ENCODE assay signal across 8 cellular contexts in genomic region chr10:79027147-79028055, GRCh38. TPM values are rescaled to one million over a fixed set of nuclear protein-coding genes. Genes with fewer than 3 reads are reported as not detected.
DNase-seq lines count a peak whose midpoint lies in the region; ATAC-seq and TF ChIP-seq lines count a peak whose summit lies in the region.

No MANE protein-coding gene starts in this region.

- 80 to 86% (median 81%) methylated on average over 17 to 18 of the region's 18 CpGs for WGBS in psoas muscle, 3 donors

- H3K36me3 ChIP-seq in psoas muscle (ENCODE audit: insufficient read depth in 1 of 2, low read depth in 1 of 2) (no peaks in the 10 kb centered on the region), SJCRH30 (no peaks in the 10 kb centered on the region)

- no peak overlapping the region for H3K4me3 ChIP-seq in psoas muscle
- no peak overlapping the region for H3K4me3 ChIP-seq in SJCRH30

- no peak overlapping the region for H3K4me3 Mint-ChIP-seq in activated naive CD8-positive, alpha-beta T cell treated with anti-CD3 and anti-CD28 coated beads for 36 hours

- H3K9me3 Mint-ChIP-seq in activated naive CD8-positive, alpha-beta T cell treated with anti-CD3 and anti-CD28 coated beads for 36 hours, result no peaks in the 10 kb centered on the region

- H3K9me3 ChIP-seq in psoas muscle, result no peaks in the 10 kb centered on the region
- H3K9me3 ChIP-seq in SJCRH30 (replicated peaks), result no peaks in the 10 kb centered on the region

- DNase-seq in DMS79 (lab: John Stamatoyannopoulos, UW) (peak; percentile 4), NCI-H2196 (lab: John Stamatoyannopoulos, UW; ENCODE audit: unreplicated experiment) (peak; percentile 42), psoas muscle (peak; percentile 10 to 46), SJCRH30 (no peak)
- peak; percentile 44 for DNase-seq in activated naive CD8-positive, alpha-beta T cell treated with anti-CD3 and anti-CD28 coated beads for 36 hours
- no peak for DNase-seq in effector CD4-positive, alpha-beta T cell

- H3K27ac ChIP-seq in psoas muscle (no peak overlapping the region), SJCRH30 (no peak overlapping the region)

- intact Hi-C loops in psoas muscle (cut with DNase I), result loop anchor here in 1 of 2 donors (2.0 kb wide), 1 partner anchor 35 kb away; no protein-coding TSS in a partner anchor

- no peaks in the 10 kb centered on the region for H3K27me3 ChIP-seq in psoas muscle (ENCODE audit: insufficient read depth in 3 of 3, low read length in 2 of 3)
- H3K27me3 ChIP-seq in SJCRH30, result peaks cover 6% of the 10 kb centered on the region; the same call in 1 of the 2 replicates

- H3K27me3 Mint-ChIP-seq in activated naive CD8-positive, alpha-beta T cell treated with anti-CD3 and anti-CD28 coated beads for 36 hours, result no peaks in the 10 kb centered on the region

- no peak for ATAC-seq in psoas muscle
- ATAC-seq in esophagus mucosa, result no peak
- no peak for ATAC-seq in GM19328 (IDR thresholded peaks at IDR 0.05; ENCODE audit: unreplicated experiment)

- no peak overlapping the region for H3K27ac Mint-ChIP-seq in activated naive CD8-positive, alpha-beta T cell treated with anti-CD3 and anti-CD28 coated beads for 36 hours

- no peak for TF ChIP-seq CTCF in psoas muscle (IDR thresholded peaks at IDR 0.05)

- H3K4me1 ChIP-seq in psoas muscle (peaks cover 16% of the 10 kb centered on the region), SJCRH30 (peaks cover 5% of the 10 kb centered on the region)

- H3K4me1 Mint-ChIP-seq in activated naive CD8-positive, alpha-beta T cell treated with anti-CD3 and anti-CD28 coated beads for 36 hours, result peaks cover 31% of the 10 kb centered on the region

- H3K36me3 Mint-ChIP-seq in activated naive CD8-positive, alpha-beta T cell treated with anti-CD3 and anti-CD28 coated beads for 36 hours, result no peaks in the 10 kb centered on the region

RNA-seq across cellular contexts. Expression of gene ZMIZ1, which starts 41.4 kb away (rescaled TPM):
- 10 to 100 TPM; 27.3 to 28.2 TPM for total RNA-seq in activated naive CD8-positive, alpha-beta T cell treated with anti-CD3 and anti-CD28 coated beads for 36 hours
- total RNA-seq in psoas muscle, result 10 to 100 TPM; 30.0 to 37.6 (median 35.4) TPM
- 10 to 100 TPM; 10.4 to 24.3 (median 22.0) TPM for polyA plus RNA-seq in psoas muscle
- total RNA-seq in esophagus mucosa, result 43.8 TPM
- 11.5 and 13.6 TPM in 2 replicates for total RNA-seq in SJCRH30 (2014; rRNA removed; shearing (Covaris generic))

Comparison
In these comparisons a context has a peak if more than half of its experiments do, and no peak if none do; other contexts are left out.
1. DNase-seq: peak in DMS79 (single experiment), NCI-H2196 (single experiment), activated naive CD8-positive, alpha-beta T cell treated with anti-CD3 and anti-CD28 coated beads for 36 hours (single experiment) and psoas muscle (2 of 2); none in SJCRH30 (0 of 2) and effector CD4-positive, alpha-beta T cell (single experiment).